ENCODE assay signal across 32 cellular contexts in genomic region chr9:77651203-77651602, GRCh38. TPM values are rescaled to one million over a fixed set of nuclear protein-coding genes. Genes with fewer than 3 reads are reported as not detected.
"Had no signal": no experiment of that assay in that cellular context is flagged by ENCODE, and none has a peak within 500 bp of the region (broad histone marks: within the 10 kb centered on the region; RNA-seq: fewer than 3 reads in every experiment).

No MANE protein-coding gene starts in this region.

- DNase-seq: colonic mucosa; effector CD8-positive, alpha-beta T cell; endodermal cell; foreskin keratinocyte; heart right ventricle; hippocampal formation; kidney; midbrain; naive thymus-derived CD4-positive, alpha-beta T cell; right cardiac atrium; stimulated activated CD4-positive, alpha-beta T cell treated with anti-CD3 and anti-CD28 coated beads, Interleukin-15, amount 100 ng/mL, for 24 hours; stimulated activated CD4-positive, alpha-beta T cell treated with anti-CD3 and anti-CD28 coated beads, Interleukin-4, amount 100 ng/mL, for 1 hour; stimulated activated CD8-positive, alpha-beta memory T cell treated with anti-CD3 and anti-CD28 coated beads, Interleukin-4, amount 100 ng/mL, for 48 hours; stimulated activated naive CD8-positive, alpha-beta T cell treated with anti-CD3 and anti-CD28 coated beads, Interleukin-15, Interleukin-2, amounts not matched to agents 100 U/mL and 50 U/mL, for 24 hours; substantia nigra; testis; tibial artery; upper lobe of left lung had no signal

- H3K4me3 ChIP-seq: colonic mucosa, gastroesophageal sphincter, heart right ventricle, lung, neural progenitor cell, skin epidermis, testis, tibial artery, upper lobe of left lung had no signal

- H3K4me3 Mint-ChIP-seq: central memory CD8-positive, alpha-beta T cell; dendritic cell treated with granulocyte-macrophage colony-stimulating factor and Interleukin-4, amounts not matched to agents 40 ng/mL and 50 ng/mL, for 4 days; endodermal cell; memory B cell; naive thymus-derived CD4-positive, alpha-beta T cell; nephron; neural progenitor cell had no signal

- H3K4me2 ChIP-seq: neural progenitor cell had no signal

- H3K4me1 ChIP-seq: colonic mucosa, neural progenitor cell, parathyroid adenoma, testis had no signal

- H3K27ac ChIP-seq: colonic mucosa, epithelial cell of prostate, foreskin keratinocyte, gastroesophageal sphincter, heart right ventricle, neural progenitor cell, parathyroid adenoma, skin epidermis, testis, tibial artery, upper lobe of left lung had no signal

- ATAC-seq: esophagus mucosa; foreskin keratinocyte; gastroesophageal sphincter; heart right ventricle; left lobe of liver; naive thymus-derived CD4-positive, alpha-beta T cell; right cardiac atrium; stimulated activated naive CD8-positive, alpha-beta T cell treated with anti-CD3 and anti-CD28 coated beads, Interleukin-15, Interleukin-2, amounts not matched to agents 100 U/mL and 50 U/mL, for 24 hours had no signal

- H3K79me2 ChIP-seq: parathyroid adenoma had no signal

- H3K27me3 ChIP-seq: colonic mucosa, testis had no signal

- H3K36me3 ChIP-seq: colonic mucosa, gastroesophageal sphincter, heart right ventricle, neural progenitor cell, tibial artery, upper lobe of left lung had no signal

- H3K4me1 Mint-ChIP-seq: neural progenitor cell had no signal

- H2AFZ ChIP-seq: neural progenitor cell, parathyroid adenoma had no signal

- H3K9ac ChIP-seq: neural progenitor cell, parathyroid adenoma had no signal

- H3K27ac Mint-ChIP-seq: dendritic cell treated with granulocyte-macrophage colony-stimulating factor and Interleukin-4, amounts not matched to agents 40 ng/mL and 50 ng/mL, for 4 days; endodermal cell; memory B cell; naive thymus-derived CD4-positive, alpha-beta T cell; nephron; neural progenitor cell; progenitor cell of endocrine pancreas had no signal

- FAIRE-seq: urothelium cell line had no signal

- H3K36me3 Mint-ChIP-seq: memory B cell, neural progenitor cell had no signal

- H3K9me3 Mint-ChIP-seq: central memory CD8-positive, alpha-beta T cell; dendritic cell treated with granulocyte-macrophage colony-stimulating factor and Interleukin-4, amounts not matched to agents 40 ng/mL and 50 ng/mL, for 4 days; endodermal cell; memory B cell; naive thymus-derived CD4-positive, alpha-beta T cell; nephron had no signal

- H3K9me3 ChIP-seq: colonic mucosa, gastroesophageal sphincter, heart right ventricle, testis, tibial artery, upper lobe of left lung had no signal

RNA-seq across cellular contexts. Expression of gene GNA14, which starts 3.1 kb away (rescaled TPM):
- total RNA-seq: foreskin keratinocyte had no signal
- polyA plus RNA-seq: foreskin keratinocyte; naive thymus-derived CD4-positive, alpha-beta T cell had no signal
